29 cellular contexts compared by ENCODE assay signal in the genomic region with DNA sequence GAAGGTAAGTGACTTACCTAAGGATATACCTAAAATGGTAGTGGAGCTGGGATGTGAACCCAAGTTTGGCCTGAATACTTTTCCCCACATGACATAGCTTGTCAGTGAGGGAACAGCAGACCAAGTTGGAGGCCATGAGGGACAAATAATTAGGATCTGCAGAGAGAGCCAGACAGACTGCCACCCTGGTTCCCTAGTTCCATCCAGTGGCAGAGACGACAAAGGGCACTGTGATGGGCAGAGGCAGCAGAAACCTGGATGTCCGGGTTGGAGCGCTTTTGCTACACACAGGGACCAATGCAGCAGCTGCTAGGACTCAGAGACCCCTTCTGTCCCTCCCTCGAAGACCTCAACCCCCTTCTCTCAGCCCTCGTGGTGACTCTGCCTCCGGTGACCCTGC. TPM values are rescaled to one million over a fixed set of nuclear protein-coding genes. Genes with fewer than 3 reads are reported as not detected.
"Had no signal": no experiment of that assay in that cellular context is flagged by ENCODE, and none has a peak within 500 bp of the region (broad histone marks: within the 10 kb centered on the region; RNA-seq: fewer than 3 reads in every experiment).

No MANE protein-coding gene starts in this region.

- H3K36me3 Mint-ChIP-seq: naive thymus-derived CD4-positive, alpha-beta T cell; stimulated activated memory B cell treated with anti-CD40 and anti-IgM and Interleukin-4, amounts not matched to agents 10 μg/mL and 1 μg/mL and 100 μg/mL, for 72 hours had no signal

- H3K4me3 ChIP-seq: heart right ventricle, psoas muscle, spleen, tibial nerve, upper lobe of right lung had no signal

- H3K27me3 ChIP-seq: testis had no signal

- H3K9me3 Mint-ChIP-seq: naive thymus-derived CD4-positive, alpha-beta T cell; nephron progenitor cell; stimulated activated memory B cell treated with anti-CD40 and anti-IgM and Interleukin-4, amounts not matched to agents 10 μg/mL and 1 μg/mL and 100 μg/mL, for 72 hours; stimulated activated naive CD8-positive, alpha-beta T cell treated with anti-CD3 and anti-CD28 coated beads, Interleukin-15, Interleukin-2, amounts not matched to agents 100 ng/mL and 50 ng/mL, for 24 hours had no signal

- H3K4me1 ChIP-seq: testis, upper lobe of right lung had no signal

- ATAC-seq: esophagus mucosa; heart right ventricle; naive thymus-derived CD4-positive, alpha-beta T cell; psoas muscle; sciatic nerve; stimulated activated memory B cell treated with anti-CD40 and anti-IgM and Interleukin-4, amounts not matched to agents 10 μg/mL and 1 μg/mL and 100 μg/mL, for 72 hours; upper lobe of right lung had no signal

- H3K36me3 ChIP-seq: heart right ventricle, neutrophil, spleen, tibial nerve, upper lobe of right lung had no signal

- H3K27ac ChIP-seq: heart right ventricle, neutrophil, psoas muscle, spleen, testis, tibial nerve, upper lobe of right lung had no signal

- H3K27ac Mint-ChIP-seq: naive thymus-derived CD4-positive, alpha-beta T cell; nephron progenitor cell; stimulated activated memory B cell treated with anti-CD40 and anti-IgM and Interleukin-4, amounts not matched to agents 10 μg/mL and 1 μg/mL and 100 μg/mL, for 72 hours; stimulated activated naive CD8-positive, alpha-beta T cell treated with anti-CD3 and anti-CD28 coated beads, Interleukin-15, Interleukin-2, amounts not matched to agents 100 ng/mL and 50 ng/mL, for 24 hours had no signal

- H3K9me3 ChIP-seq: heart right ventricle, neutrophil, psoas muscle, spleen, testis, tibial nerve, upper lobe of right lung had no signal

- H3K4me3 Mint-ChIP-seq: naive thymus-derived CD4-positive, alpha-beta T cell; nephron progenitor cell; stimulated activated memory B cell treated with anti-CD40 and anti-IgM and Interleukin-4, amounts not matched to agents 10 μg/mL and 1 μg/mL and 100 μg/mL, for 72 hours; stimulated activated naive CD8-positive, alpha-beta T cell treated with anti-CD3 and anti-CD28 coated beads, Interleukin-15, Interleukin-2, amounts not matched to agents 100 ng/mL and 50 ng/mL, for 24 hours had no signal

- DNase-seq: effector memory CD4-positive, alpha-beta T cell; heart right ventricle; hypothalamus; kidney glomerular epithelial cell; mesendoderm; naive thymus-derived CD4-positive, alpha-beta T cell; nephron progenitor cell; psoas muscle; spleen; stimulated activated CD4-positive, alpha-beta T cell treated with anti-CD3 and anti-CD28 coated beads, Interleukin-15, amount 100 ng/mL, for 24 hours; stimulated activated CD4-positive, alpha-beta T cell treated with anti-CD3 and anti-CD28 coated beads, Interleukin-1b, Interleukin-23, amount 100 ng/mL, for 48 hours; stimulated activated CD4-positive, alpha-beta T cell treated with anti-CD3 and anti-CD28 coated beads, Interleukin-4, amount 100 ng/mL, for 24 hours; testis; upper lobe of right lung had no signal

RNA-seq across cellular contexts. Expression of gene CPLX3, which starts 1.2 kb away (rescaled TPM):
- total RNA-seq: esophagus mucosa, fibroblast of lung, glomerular endothelial cell, liver, lung microvascular endothelial cell, mononuclear cell, osteoblast, sciatic nerve, skeletal muscle tissue, subcutaneous adipose tissue, tibial nerve, upper lobe of right lung had no signal

RNA-seq across cellular contexts. Expression of gene LMAN1L, which starts 15.0 kb away (rescaled TPM):
- total RNA-seq: esophagus mucosa, fibroblast of lung, frontal cortex, lung microvascular endothelial cell, osteoblast, sciatic nerve, skeletal muscle tissue, subcutaneous adipose tissue, upper lobe of right lung had no signal
